Comparison of ENCODE assay signal across 12 cellular contexts in genomic region chr6:157455731-157456523, GRCh38.
DNase-seq lines count a peak whose midpoint lies in the region; ATAC-seq, FAIRE-seq and TF ChIP-seq lines count a peak whose summit lies in the region.
"Had no signal": no experiment of that assay in that cellular context is flagged by ENCODE, and none has a peak within 500 bp of the region (broad histone marks: within the 10 kb centered on the region; RNA-seq: fewer than 3 reads in every experiment).

No MANE protein-coding gene starts in this region.

- CTCF ChIA-PET in WTC11 (lab: Charles Lee): interaction anchor here (0.7 kb wide), 1 partner anchor 214 kb away, joined by 3 read pairs; no protein-coding TSS in a partner anchor

- no peak overlapping the region for H3K4me3 Mint-ChIP-seq in WTC11
- H3K4me3 Mint-ChIP-seq: central memory CD8-positive, alpha-beta T cell had no signal

- 0 out of 2 replicates have a peak overlapping the region, but pooled peaks have one; percentile 3 for H3K27ac Mint-ChIP-seq in WTC11

- no peaks in the 10 kb centered on the region for H3K36me3 Mint-ChIP-seq in WTC11

- DNase-seq in WTC11 (ENCODE audit: low spot score) (no peak), epidermal melanocyte (ENCODE audit: insufficient read length, low spot score) (peak; percentile 67), pons (ENCODE audit: low spot score) (peak; percentile 84), MV-4-11 (lab: John Stamatoyannopoulos, UW) (no peak), NCI-H524 treated with DMSO at 0.1 percent for 48 hours (lab: John Stamatoyannopoulos, UW) (no peak), frontal cortex (ENCODE audit: low spot score in 2 of 2) (no peak)
- DNase-seq: NCI-H446 had no signal

- no peaks in the 10 kb centered on the region for H3K9me3 Mint-ChIP-seq in WTC11
- H3K9me3 Mint-ChIP-seq: central memory CD8-positive, alpha-beta T cell had no signal

- H3K27me3 Mint-ChIP-seq in WTC11 (ENCODE audit: low read depth): no peaks in the 10 kb centered on the region
- H3K27me3 Mint-ChIP-seq: central memory CD8-positive, alpha-beta T cell had no signal

- peaks cover 29% of the 10 kb centered on the region for H3K4me1 Mint-ChIP-seq in WTC11

- TF ChIP-seq CTCF in WTC11 (IDR thresholded peaks at IDR 0.05): no peak

- POLR2A ChIA-PET in WTC11 (lab: Charles Lee): no interaction called here

- FAIRE-seq in frontal cortex (lab: Jason Lieb, UNC): no peak
- FAIRE-seq: keratinocyte, RCC 7860, TTC549 had no signal

- ATAC-seq in GM19324 (IDR thresholded peaks at IDR 0.05; ENCODE audit: low FRiP score, unreplicated experiment) (peak; percentile 18), WTC11 (peak; percentile 73)

TF ChIP-seq in WTC11, 78 proteins besides CTCF, POLR2A, EP300 and RAD21 (continues in another document):
- TF ChIP-seq, protein P1, sequence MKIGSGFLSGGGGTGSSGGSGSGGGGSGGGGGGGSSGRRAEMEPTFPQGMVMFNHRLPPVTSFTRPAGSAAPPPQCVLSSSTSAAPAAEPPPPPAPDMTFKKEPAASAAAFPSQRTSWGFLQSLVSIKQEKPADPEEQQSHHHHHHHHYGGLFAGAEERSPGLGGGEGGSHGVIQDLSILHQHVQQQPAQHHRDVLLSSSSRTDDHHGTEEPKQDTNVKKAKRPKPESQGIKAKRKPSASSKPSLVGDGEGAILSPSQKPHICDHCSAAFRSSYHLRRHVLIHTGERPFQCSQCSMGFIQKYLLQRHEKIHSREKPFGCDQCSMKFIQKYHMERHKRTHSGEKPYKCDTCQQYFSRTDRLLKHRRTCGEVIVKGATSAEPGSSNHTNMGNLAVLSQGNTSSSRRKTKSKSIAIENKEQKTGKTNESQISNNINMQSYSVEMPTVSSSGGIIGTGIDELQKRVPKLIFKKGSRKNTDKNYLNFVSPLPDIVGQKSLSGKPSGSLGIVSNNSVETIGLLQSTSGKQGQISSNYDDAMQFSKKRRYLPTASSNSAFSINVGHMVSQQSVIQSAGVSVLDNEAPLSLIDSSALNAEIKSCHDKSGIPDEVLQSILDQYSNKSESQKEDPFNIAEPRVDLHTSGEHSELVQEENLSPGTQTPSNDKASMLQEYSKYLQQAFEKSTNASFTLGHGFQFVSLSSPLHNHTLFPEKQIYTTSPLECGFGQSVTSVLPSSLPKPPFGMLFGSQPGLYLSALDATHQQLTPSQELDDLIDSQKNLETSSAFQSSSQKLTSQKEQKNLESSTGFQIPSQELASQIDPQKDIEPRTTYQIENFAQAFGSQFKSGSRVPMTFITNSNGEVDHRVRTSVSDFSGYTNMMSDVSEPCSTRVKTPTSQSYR (CRISPR knock-in tag; IDR thresholded peaks at IDR 0.05): no peak
- TF ChIP-seq, protein P2, sequence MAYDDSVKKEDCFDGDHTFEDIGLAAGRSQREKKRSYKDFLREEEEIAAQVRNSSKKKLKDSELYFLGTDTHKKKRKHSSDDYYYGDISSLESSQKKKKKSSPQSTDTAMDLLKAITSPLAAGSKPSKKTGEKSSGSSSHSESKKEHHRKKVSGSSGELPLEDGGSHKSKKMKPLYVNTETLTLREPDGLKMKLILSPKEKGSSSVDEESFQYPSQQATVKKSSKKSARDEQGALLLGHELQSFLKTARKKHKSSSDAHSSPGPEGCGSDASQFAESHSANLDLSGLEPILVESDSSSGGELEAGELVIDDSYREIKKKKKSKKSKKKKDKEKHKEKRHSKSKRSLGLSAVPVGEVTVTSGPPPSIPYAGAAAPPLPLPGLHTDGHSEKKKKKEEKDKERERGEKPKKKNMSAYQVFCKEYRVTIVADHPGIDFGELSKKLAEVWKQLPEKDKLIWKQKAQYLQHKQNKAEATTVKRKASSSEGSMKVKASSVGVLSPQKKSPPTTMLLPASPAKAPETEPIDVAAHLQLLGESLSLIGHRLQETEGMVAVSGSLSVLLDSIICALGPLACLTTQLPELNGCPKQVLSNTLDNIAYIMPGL (CRISPR knock-in tag; IDR thresholded peaks at IDR 0.05): no peak
- TF ChIP-seq, protein P3, sequence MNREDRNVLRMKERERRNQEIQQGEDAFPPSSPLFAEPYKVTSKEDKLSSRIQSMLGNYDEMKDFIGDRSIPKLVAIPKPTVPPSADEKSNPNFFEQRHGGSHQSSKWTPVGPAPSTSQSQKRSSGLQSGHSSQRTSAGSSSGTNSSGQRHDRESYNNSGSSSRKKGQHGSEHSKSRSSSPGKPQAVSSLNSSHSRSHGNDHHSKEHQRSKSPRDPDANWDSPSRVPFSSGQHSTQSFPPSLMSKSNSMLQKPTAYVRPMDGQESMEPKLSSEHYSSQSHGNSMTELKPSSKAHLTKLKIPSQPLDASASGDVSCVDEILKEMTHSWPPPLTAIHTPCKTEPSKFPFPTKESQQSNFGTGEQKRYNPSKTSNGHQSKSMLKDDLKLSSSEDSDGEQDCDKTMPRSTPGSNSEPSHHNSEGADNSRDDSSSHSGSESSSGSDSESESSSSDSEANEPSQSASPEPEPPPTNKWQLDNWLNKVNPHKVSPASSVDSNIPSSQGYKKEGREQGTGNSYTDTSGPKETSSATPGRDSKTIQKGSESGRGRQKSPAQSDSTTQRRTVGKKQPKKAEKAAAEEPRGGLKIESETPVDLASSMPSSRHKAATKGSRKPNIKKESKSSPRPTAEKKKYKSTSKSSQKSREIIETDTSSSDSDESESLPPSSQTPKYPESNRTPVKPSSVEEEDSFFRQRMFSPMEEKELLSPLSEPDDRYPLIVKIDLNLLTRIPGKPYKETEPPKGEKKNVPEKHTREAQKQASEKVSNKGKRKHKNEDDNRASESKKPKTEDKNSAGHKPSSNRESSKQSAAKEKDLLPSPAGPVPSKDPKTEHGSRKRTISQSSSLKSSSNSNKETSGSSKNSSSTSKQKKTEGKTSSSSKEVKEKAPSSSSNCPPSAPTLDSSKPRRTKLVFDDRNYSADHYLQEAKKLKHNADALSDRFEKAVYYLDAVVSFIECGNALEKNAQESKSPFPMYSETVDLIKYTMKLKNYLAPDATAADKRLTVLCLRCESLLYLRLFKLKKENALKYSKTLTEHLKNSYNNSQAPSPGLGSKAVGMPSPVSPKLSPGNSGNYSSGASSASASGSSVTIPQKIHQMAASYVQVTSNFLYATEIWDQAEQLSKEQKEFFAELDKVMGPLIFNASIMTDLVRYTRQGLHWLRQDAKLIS (CRISPR knock-in tag; IDR thresholded peaks at IDR 0.05; ENCODE audit: borderline replicate concordance): no peak
- TF ChIP-seq HMGA2 (CRISPR knock-in tag; IDR thresholded peaks at IDR 0.05) (no peak), ARID4B (CRISPR knock-in tag; IDR thresholded peaks at IDR 0.05; ENCODE audit: borderline replicate concordance) (no peak), ZNF416 (CRISPR knock-in tag; IDR thresholded peaks at IDR 0.05) (no peak), GABPB1 (CRISPR knock-in tag; IDR thresholded peaks at IDR 0.05) (no peak), EMX1 (CRISPR knock-in tag; IDR thresholded peaks at IDR 0.05) (no peak)
- TF ChIP-seq, protein P4, sequence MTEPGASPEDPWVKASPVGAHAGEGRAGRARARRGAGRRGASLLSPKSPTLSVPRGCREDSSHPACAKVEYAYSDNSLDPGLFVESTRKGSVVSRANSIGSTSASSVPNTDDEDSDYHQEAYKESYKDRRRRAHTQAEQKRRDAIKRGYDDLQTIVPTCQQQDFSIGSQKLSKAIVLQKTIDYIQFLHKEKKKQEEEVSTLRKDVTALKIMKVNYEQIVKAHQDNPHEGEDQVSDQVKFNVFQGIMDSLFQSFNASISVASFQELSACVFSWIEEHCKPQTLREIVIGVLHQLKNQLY (CRISPR knock-in tag; IDR thresholded peaks at IDR 0.05): no peak
- TF ChIP-seq, protein P5, sequence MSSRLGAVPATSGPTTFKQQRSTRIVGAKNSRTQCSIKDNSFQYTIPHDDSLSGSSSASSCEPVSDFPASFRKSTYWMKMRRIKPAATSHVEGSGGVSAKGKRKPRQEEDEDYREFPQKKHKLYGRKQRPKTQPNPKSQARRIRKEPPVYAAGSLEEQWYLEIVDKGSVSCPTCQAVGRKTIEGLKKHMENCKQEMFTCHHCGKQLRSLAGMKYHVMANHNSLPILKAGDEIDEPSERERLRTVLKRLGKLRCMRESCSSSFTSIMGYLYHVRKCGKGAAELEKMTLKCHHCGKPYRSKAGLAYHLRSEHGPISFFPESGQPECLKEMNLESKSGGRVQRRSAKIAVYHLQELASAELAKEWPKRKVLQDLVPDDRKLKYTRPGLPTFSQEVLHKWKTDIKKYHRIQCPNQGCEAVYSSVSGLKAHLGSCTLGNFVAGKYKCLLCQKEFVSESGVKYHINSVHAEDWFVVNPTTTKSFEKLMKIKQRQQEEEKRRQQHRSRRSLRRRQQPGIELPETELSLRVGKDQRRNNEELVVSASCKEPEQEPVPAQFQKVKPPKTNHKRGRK (CRISPR knock-in tag; IDR thresholded peaks at IDR 0.05; ENCODE audit: borderline replicate concordance): no peak

Comparison
In these comparisons a context has a peak if more than half of its experiments do, and no peak if none do; other contexts are left out.
1. DNase-seq: peak in epidermal melanocyte (single experiment) and pons (single experiment); none in WTC11 (single experiment), MV-4-11 (single experiment), NCI-H524 treated with DMSO at 0.1 percent for 48 hours (single experiment) and frontal cortex (0 of 2).